ENCODE assay signal across 26 cellular contexts in genomic region chr12:62907561-62907960, GRCh38. TPM values are rescaled to one million over a fixed set of nuclear protein-coding genes. Genes with fewer than 3 reads are reported as not detected.
"Had no signal": no experiment of that assay in that cellular context is flagged by ENCODE, and none has a peak within 500 bp of the region (broad histone marks: within the 10 kb centered on the region; RNA-seq: fewer than 3 reads in every experiment).

No MANE protein-coding gene starts in this region.

- H3K27me3 Mint-ChIP-seq: type B pancreatic cell had no signal

- H3K9me3 Mint-ChIP-seq: activated T-cell treated with anti-CD3 and anti-CD28 coated beads, Interleukin-2, amount 50 U/mL, for 72 hours; natural killer cell; T-helper 2 cell treated with Interferon-gamma antibody and Interleukin-4, amounts not matched to agents 5 μg/mL and 100 μg/mL, for 36 hours; type B pancreatic cell had no signal

- H3K4me3 ChIP-seq: body of pancreas, esophagus squamous epithelium, heart right ventricle, left lung, lower lobe of right lung, thoracic aorta, uterus had no signal

- H3K36me3 Mint-ChIP-seq: activated naive CD8-positive, alpha-beta T cell; natural killer cell had no signal

- H3K4me1 Mint-ChIP-seq: natural killer cell had no signal

- H3K9me3 ChIP-seq: body of pancreas, esophagus squamous epithelium, heart right ventricle, left lung, lower lobe of right lung, thoracic aorta, uterus had no signal

- ATAC-seq: activated T-cell treated with anti-CD3 and anti-CD28 coated beads, Interleukin-2, amount 50 U/mL, for 72 hours; body of pancreas; heart right ventricle; left lung; lower lobe of right lung; natural killer cell; right cardiac atrium had no signal

- H3K27me3 ChIP-seq: body of pancreas, esophagus squamous epithelium, heart right ventricle, left lung, uterus had no signal

- H3K27ac ChIP-seq: body of pancreas, esophagus squamous epithelium, heart right ventricle, left lung, lower lobe of right lung, thoracic aorta, uterus had no signal

- DNase-seq: activated CD4-positive, alpha-beta T cell treated with anti-CD3 and anti-CD28 coated beads for 4 hours; activated CD4-positive, alpha-beta T cell treated with anti-CD3 and anti-CD28 coated beads, Interleukin-2, amount 50 U/mL, for 4 hours; activated naive CD4-positive, alpha-beta T cell; activated T-cell treated with anti-CD3 and anti-CD28 coated beads for 4 hours; activated T-cell treated with anti-CD3 and anti-CD28 coated beads, Interleukin-2, amount 50 U/mL, for 72 hours; aorta; body of pancreas; effector CD4-positive, alpha-beta T cell; esophagus squamous epithelium; foreskin melanocyte; heart right ventricle; kidney glomerular epithelial cell; left lung; lower lobe of right lung; mesenchymal stem cell; natural killer cell; right cardiac atrium; stimulated activated CD4-positive, alpha-beta T cell treated with anti-CD3 and anti-CD28 coated beads, Interleukin-15, amount 100 ng/mL, for 24 hours; stimulated activated CD4-positive, alpha-beta T cell treated with anti-CD3 and anti-CD28 coated beads, Interleukin-2, amount 100 ng/mL, for 24 hours; stimulated activated naive CD4-positive, alpha-beta T cell; T-helper 1 cell; uterus had no signal

- H3K4me3 Mint-ChIP-seq: activated naive CD8-positive, alpha-beta T cell; activated T-cell treated with anti-CD3 and anti-CD28 coated beads, Interleukin-2, amount 50 U/mL, for 72 hours; natural killer cell; T-helper 2 cell treated with Interferon-gamma antibody and Interleukin-4, amounts not matched to agents 5 μg/mL and 100 μg/mL, for 36 hours; type B pancreatic cell had no signal

- H3K27ac Mint-ChIP-seq: activated naive CD8-positive, alpha-beta T cell; activated T-cell treated with anti-CD3 and anti-CD28 coated beads, Interleukin-2, amount 50 U/mL, for 72 hours; natural killer cell; T-helper 2 cell treated with Interferon-gamma antibody and Interleukin-4, amounts not matched to agents 5 μg/mL and 100 μg/mL, for 36 hours had no signal

- H3K4me1 ChIP-seq: body of pancreas, esophagus squamous epithelium, lower lobe of right lung, uterus had no signal

- H3K36me3 ChIP-seq: esophagus squamous epithelium, heart right ventricle, left lung, lower lobe of right lung, thoracic aorta, uterus had no signal

RNA-seq across cellular contexts. Expression of gene PPM1H, which starts 27.4 kb away (rescaled TPM):
- total RNA-seq: activated T-cell treated with anti-CD3 and anti-CD28 coated beads, Interleukin-2, amount 50 U/mL, for 72 hours had no signal
